Comparison of ENCODE assay signal across 9 cellular contexts in the genomic region with DNA sequence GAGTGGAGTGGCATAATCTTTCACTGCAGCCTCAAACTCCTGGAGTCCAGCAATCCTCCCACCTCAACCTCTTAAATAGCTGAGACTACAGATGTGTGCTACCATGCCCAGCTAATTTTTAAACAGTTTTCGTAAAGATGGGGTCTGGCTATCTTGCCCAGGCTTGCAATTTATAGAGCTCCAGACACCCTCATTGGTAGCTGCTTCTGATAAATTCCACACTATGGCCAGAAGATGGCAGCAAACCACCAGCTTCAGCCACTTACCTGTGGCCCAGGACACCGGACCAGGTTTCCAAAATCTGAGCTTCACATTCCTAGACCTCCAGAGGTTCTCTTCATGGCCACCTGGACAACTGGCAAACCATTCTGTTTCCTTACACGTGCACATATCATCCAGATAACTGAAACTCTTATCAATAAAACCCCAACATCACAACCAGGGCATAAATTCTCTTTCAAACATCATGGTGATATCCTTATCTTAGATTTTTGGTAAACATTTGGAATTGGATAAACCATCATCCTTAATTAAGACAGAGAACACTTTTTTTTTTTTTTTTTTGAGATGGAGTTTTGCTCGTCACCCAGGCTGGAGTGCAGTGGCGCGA. TPM values are rescaled to one million over a fixed set of nuclear protein-coding genes. Genes with fewer than 3 reads are reported as not detected.
A peak's percentile ranks its signal among the peaks of the same experiment; 100 is the strongest.
DNase-seq lines count a peak whose midpoint lies in the region; ATAC-seq and TF ChIP-seq lines count a peak whose summit lies in the region.
"Had no signal": no experiment of that assay in that cellular context is flagged by ENCODE, and none has a peak within 500 bp of the region (broad histone marks: within the 10 kb centered on the region; RNA-seq: fewer than 3 reads in every experiment).

No MANE protein-coding gene starts in this region.

- DNase-seq in Calu3 = peak; percentile 60
- DNase-seq in HL-60 (ENCODE audit: low read depth in 1 of 2, low spot score in 1 of 2) = peak; percentile 47 to 59
- peak; percentile 68 for DNase-seq in RWPE1 (ENCODE audit: low spot score)
- DNase-seq in activated naive CD4-positive, alpha-beta T cell treated with anti-CD3 and anti-CD28 coated beads, Interleukin-2, amount 10 ng/mL, durations not matched to agents 7 days and 5 days = peak; percentile 79
- peak; percentile 67 to 68 for DNase-seq in cardiac muscle cell (ENCODE audit: low read depth in 1 of 2, low spot score in 1 of 2)
- DNase-seq in pulmonary artery endothelial cell (ENCODE audit: low read depth, low spot score) = peak; percentile 20
- no peak for DNase-seq in cortex of kidney (lab: John Stamatoyannopoulos, UW)

- H3K27ac ChIP-seq in HL-60 (replicated peaks) = no peak overlapping the region
- H3K27ac ChIP-seq in RWPE1 = peak overlapping the region; percentile 99
- no peak overlapping the region for H3K27ac ChIP-seq in cardiac muscle cell

- H3K4me3 ChIP-seq in HL-60 (replicated peaks; ENCODE audit: insufficient read depth, low read length) = no peak overlapping the region
- H3K4me3 ChIP-seq in cardiac muscle cell = no peak overlapping the region

- no peak overlapping the region for H3K4me3 Mint-ChIP-seq in Calu3 (ENCODE audit: low read depth, unreplicated experiment)
- H3K4me3 Mint-ChIP-seq in activated naive CD4-positive, alpha-beta T cell treated with anti-CD3 and anti-CD28 coated beads, Interleukin-2, amount 10 ng/mL, durations not matched to agents 7 days and 5 days = no peak overlapping the region

- peak overlapping the region; percentile 36 for H3K27ac Mint-ChIP-seq in Calu3 (ENCODE audit: unreplicated experiment)
- H3K27ac Mint-ChIP-seq in activated naive CD4-positive, alpha-beta T cell treated with anti-CD3 and anti-CD28 coated beads, Interleukin-2, amount 10 ng/mL, durations not matched to agents 7 days and 5 days = no peak overlapping the region

- H3K9me3 Mint-ChIP-seq in Calu3 (ENCODE audit: low read depth, unreplicated experiment) = no peaks in the 10 kb centered on the region
- no peaks in the 10 kb centered on the region for H3K9me3 Mint-ChIP-seq in activated naive CD4-positive, alpha-beta T cell treated with anti-CD3 and anti-CD28 coated beads, Interleukin-2, amount 10 ng/mL, durations not matched to agents 7 days and 5 days

- H3K4me1 Mint-ChIP-seq in Calu3 (ENCODE audit: low read depth, unreplicated experiment) = peaks cover 13% of the 10 kb centered on the region
- H3K4me1 Mint-ChIP-seq in activated naive CD4-positive, alpha-beta T cell treated with anti-CD3 and anti-CD28 coated beads, Interleukin-2, amount 10 ng/mL, durations not matched to agents 7 days and 5 days = no peaks in the 10 kb centered on the region

- no peaks in the 10 kb centered on the region for H3K4me1 ChIP-seq in cardiac muscle cell (ENCODE audit: low read depth)

- peaks cover 5% of the 10 kb centered on the region for H3K27me3 Mint-ChIP-seq in Calu3 (ENCODE audit: unreplicated experiment)
- peaks cover 25% of the 10 kb centered on the region for H3K27me3 Mint-ChIP-seq in activated naive CD4-positive, alpha-beta T cell treated with anti-CD3 and anti-CD28 coated beads, Interleukin-2, amount 10 ng/mL, durations not matched to agents 7 days and 5 days

- TSS peak; percentile 6 for BruUV-seq in Calu3 (replicated peaks; lab: Mats Ljungman, UMichigan)

- intact Hi-C loops in Calu3 (cut with micrococcal nuclease; ENCODE audit: unreplicated experiment) = loop anchor here (1.0 to 5.0 kb wide), 2 partner anchors 35 to 106 kb away; no protein-coding TSS in a partner anchor

- ATAC-seq in GM21529 (IDR thresholded peaks at IDR 0.05; ENCODE audit: unreplicated experiment) = no peak

- H3K27me3 ChIP-seq in HL-60 (ENCODE audit: insufficient read depth, poor library complexity, severe bottlenecking) (no peaks in the 10 kb centered on the region), cardiac muscle cell (no peaks in the 10 kb centered on the region)

- H3K9me3 ChIP-seq in cardiac muscle cell (ENCODE audit: low read depth) = no peaks in the 10 kb centered on the region

- POLR2A ChIA-PET in RWPE1 (lab: Yijun Ruan, JAX; ENCODE audit: low non-redundant PET) = interaction anchor here (0.7 to 0.8 kb wide), 2 partner anchors 35 kb away, joined by 3 to 4 read pairs; no protein-coding TSS in a partner anchor

- CTCF ChIA-PET in Calu3 (lab: Charles Lee) = interaction anchor here (0.7 to 4.2 kb wide), 13 partner anchors 13 to 207 kb away, joined by 3 to 243 read pairs (median 7); partner anchors contain the start of genes CCDC51, PFKFB4, PLXNB1 and TMA7
- CTCF ChIA-PET in RWPE1 (lab: Yijun Ruan, JAX) = interaction anchor here (0.5 to 5.9 kb wide), 13 partner anchors 15 to 201 kb away, joined by 3 to 68 read pairs (median 3); partner anchors contain the start of genes CCDC51 and TMA7
- CTCF ChIA-PET in activated naive CD4-positive, alpha-beta T cell treated with anti-CD3 and anti-CD28 coated beads, Interleukin-2, amount 10 ng/mL, durations not matched to agents 7 days and 5 days (lab: Charles Lee) = interaction anchor here (0.6 to 7.8 kb wide), 48 partner anchors 7 to 518 kb away, joined by 3 to 170 read pairs (median 5); partner anchors contain the start of genes CAMP, CCDC51, PFKFB4 and PLXNB1

- no peaks in the 10 kb centered on the region for H3K36me3 ChIP-seq in cardiac muscle cell

- H3K36me3 Mint-ChIP-seq in Calu3 (ENCODE audit: insufficient read depth, unreplicated experiment) = peaks cover 48% of the 10 kb centered on the region
- no peaks in the 10 kb centered on the region for H3K36me3 Mint-ChIP-seq in activated naive CD4-positive, alpha-beta T cell treated with anti-CD3 and anti-CD28 coated beads, Interleukin-2, amount 10 ng/mL, durations not matched to agents 7 days and 5 days

- peak; percentile 66 for TF ChIP-seq CTCF in Calu3 (IDR thresholded peaks at IDR 0.05; ENCODE audit: unreplicated experiment)
- TF ChIP-seq CTCF in HL-60 (IDR thresholded peaks at IDR 0.05; ENCODE audit: insufficient read depth, low read length) = peak; percentile 65
- TF ChIP-seq CTCF in RWPE1 (conservative IDR thresholded peaks at IDR 0.05; ENCODE audit: low read depth) = peak; percentile 78
- TF ChIP-seq CTCF in cardiac muscle cell (IDR thresholded peaks at IDR 0.05; ENCODE audit: low read depth, low read length) = peak; percentile 72

RNA-seq across cellular contexts. Expression of gene FBXW12, which starts 28.9 kb away (rescaled TPM):
- not detected in 2 replicates for total RNA-seq in Calu3 (2022)
- 0.51 TPM in 1 of 2 replicates, not detected in the other for total RNA-seq in cardiac muscle cell
- 0.39 TPM in 1 of 2 replicates, not detected in the other for polyA plus RNA-seq in cardiac muscle cell
- total RNA-seq in pulmonary artery endothelial cell = 0.13 TPM in 1 of 2 replicates, not detected in the other
- total RNA-seq: T-helper 2 cell treated with Interferon-gamma antibody and Interleukin-4, amounts not matched to agents 100 ng/mL and 5 ng/mL, for 36 hours had no signal

RNA-seq across cellular contexts. Expression of gene PLXNB1, which starts 29.0 kb away (rescaled TPM):
- total RNA-seq in Calu3 (2022) = 174 and 175 TPM in 2 replicates
- 38.5 and 47.1 TPM in 2 replicates for total RNA-seq in cardiac muscle cell
- 23.9 and 28.3 TPM in 2 replicates for polyA plus RNA-seq in cardiac muscle cell
- 9.3 and 16.2 TPM in 2 replicates for total RNA-seq in pulmonary artery endothelial cell

RNA-seq across cellular contexts. Expression of gene CCDC51, which starts 39.0 kb away (rescaled TPM):
- total RNA-seq in Calu3 (2022) = 18.9 and 19.9 TPM in 2 replicates
- total RNA-seq in cardiac muscle cell = 18.6 and 20.2 TPM in 2 replicates
- polyA plus RNA-seq in cardiac muscle cell = 29.3 and 31.4 TPM in 2 replicates
- total RNA-seq in pulmonary artery endothelial cell = 17.3 and 20.7 TPM in 2 replicates

RNA-seq across cellular contexts. Expression of gene TMA7, which starts 39.1 kb away (rescaled TPM):
- 139 and 171 TPM in 2 replicates for total RNA-seq in Calu3 (2022)
- total RNA-seq in cardiac muscle cell = 172 and 395 TPM in 2 replicates
- polyA plus RNA-seq in cardiac muscle cell = 517 and 609 TPM in 2 replicates
- 233 and 270 TPM in 2 replicates for total RNA-seq in pulmonary artery endothelial cell

RNA-seq across cellular contexts. Expression of gene ATRIP, which starts 45.6 kb away (rescaled TPM):
- total RNA-seq in Calu3 (2022) (12.5 and 13.7 TPM in 2 replicates), cardiac muscle cell (8.7 and 9.4 TPM in 2 replicates), pulmonary artery endothelial cell (9.2 and 11.3 TPM in 2 replicates)
- 6.4 and 11.2 TPM in 2 replicates for polyA plus RNA-seq in cardiac muscle cell
